ENCODE assay signal across 9 cellular contexts in the genomic region with DNA sequence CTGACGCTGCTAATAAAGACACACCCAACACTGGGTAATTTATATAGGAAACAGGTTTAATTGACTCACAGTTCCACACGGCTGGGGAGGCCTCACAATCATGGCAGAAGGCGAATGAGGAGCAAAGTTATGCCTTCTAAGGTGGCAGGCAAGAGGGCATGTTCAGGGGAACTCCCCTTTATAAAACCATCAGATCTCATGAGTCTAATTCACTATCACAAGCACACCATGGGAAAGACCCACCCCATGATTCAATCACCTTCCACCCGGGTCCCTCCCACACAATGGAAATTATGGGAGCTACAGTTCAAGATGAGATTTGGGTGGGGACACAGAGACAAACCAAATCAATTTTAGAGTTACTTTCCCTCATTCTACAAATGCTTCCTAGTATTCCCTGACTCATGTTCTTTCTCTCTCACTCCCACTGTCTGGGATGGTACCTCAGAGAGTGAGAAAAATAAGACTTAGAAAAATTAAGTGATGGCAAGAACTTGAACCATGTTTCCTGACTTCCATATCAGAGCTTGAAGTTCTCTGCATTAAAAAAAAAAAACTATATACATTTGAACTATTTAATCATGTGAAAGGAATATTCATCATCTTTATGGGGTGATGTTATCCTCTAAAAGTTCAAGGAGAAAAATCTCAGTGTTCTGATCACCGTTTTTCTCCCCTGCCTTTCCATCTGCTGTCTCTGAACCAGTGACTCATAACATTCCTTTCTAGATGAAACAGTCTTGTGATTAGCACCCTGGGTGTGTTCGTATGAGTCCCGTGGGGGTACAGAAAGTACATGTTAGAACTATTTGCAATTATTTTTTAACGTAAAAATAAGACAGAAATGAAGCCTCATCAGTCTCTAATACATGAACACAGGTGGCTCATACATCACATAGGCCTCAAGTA.
DNase-seq lines count a peak whose midpoint lies in the region; ATAC-seq and TF ChIP-seq lines count a peak whose summit lies in the region.
"Had no signal": no experiment of that assay in that cellular context is flagged by ENCODE, and none has a peak within 500 bp of the region (broad histone marks: within the 10 kb centered on the region; RNA-seq: fewer than 3 reads in every experiment).

No MANE protein-coding gene starts in this region.

- no peaks in the 10 kb centered on the region for H3K36me3 ChIP-seq in brain microvascular endothelial cell (replicated peaks)
- H3K36me3 ChIP-seq in WERI-Rb-1 = no peaks in the 10 kb centered on the region

- TF ChIP-seq CTCF in brain microvascular endothelial cell (IDR thresholded peaks at IDR 0.05; ENCODE audit: low read depth, low read length, missing control alignments) (no peak), WERI-Rb-1 (IDR thresholded peaks at IDR 0.05; ENCODE audit: low read depth, low read length) (no peak)

- no peak overlapping the region for H3K4me3 ChIP-seq in brain microvascular endothelial cell (ENCODE audit: low read depth, low read length)
- no peak overlapping the region for H3K4me3 ChIP-seq in WERI-Rb-1 (ENCODE audit: low read depth, low read length)

- H3K27me3 ChIP-seq in brain microvascular endothelial cell (replicated peaks) = no peaks in the 10 kb centered on the region
- no peaks in the 10 kb centered on the region for H3K27me3 ChIP-seq in WERI-Rb-1 (ENCODE audit: insufficient read depth, low read depth, severe bottlenecking)

- no peaks in the 10 kb centered on the region for H3K36me3 Mint-ChIP-seq in effector memory CD8-positive, alpha-beta T cell (ENCODE audit: insufficient read depth)

- peaks cover 0 to 11% of the 10 kb centered on the region in 2 donors for H3K27me3 Mint-ChIP-seq in effector memory CD8-positive, alpha-beta T cell

- ATAC-seq in GM19372 (IDR thresholded peaks at IDR 0.05; ENCODE audit: low read depth, unreplicated experiment) (peak; percentile 72), HG03103 (IDR thresholded peaks at IDR 0.05; ENCODE audit: low read depth, unreplicated experiment) (peak; percentile 87), HG03280 (IDR thresholded peaks at IDR 0.05; ENCODE audit: unreplicated experiment) (no peak)
- no peak for ATAC-seq in effector memory CD8-positive, alpha-beta T cell (replicated peaks)

- H3K4me3 Mint-ChIP-seq in effector memory CD8-positive, alpha-beta T cell = no peak overlapping the region

- H3K9me3 ChIP-seq in WERI-Rb-1 (ENCODE audit: severe bottlenecking) = no peaks in the 10 kb centered on the region

- H3K27ac ChIP-seq in brain microvascular endothelial cell = peak overlapping the region; percentile 78
- H3K27ac ChIP-seq in WERI-Rb-1 = no peak overlapping the region
- H3K27ac ChIP-seq: KMS-11 had no signal

- in situ Hi-C loops in brain microvascular endothelial cell (cut with HindIII; ENCODE audit: low pct_ligation_motif_present, low sequenced_read_pairs) = no loop called here

- no peak overlapping the region for H3K27ac Mint-ChIP-seq in effector memory CD8-positive, alpha-beta T cell

- H3K4me1 Mint-ChIP-seq in effector memory CD8-positive, alpha-beta T cell (ENCODE audit: low read depth in 2 of 2) = no peaks in the 10 kb centered on the region

- DNase-seq in A172 (ENCODE audit: low spot score) (peak; percentile 85), brain microvascular endothelial cell (peak; percentile 72), WERI-Rb-1 (no peak), NCI-H2171 treated with DMSO at 0.1 percent for 48 hours (lab: John Stamatoyannopoulos, UW) (no peak)
- no peak for DNase-seq in effector memory CD8-positive, alpha-beta T cell

- H3K9me3 Mint-ChIP-seq in effector memory CD8-positive, alpha-beta T cell = no peaks in the 10 kb centered on the region

Comparison
In these comparisons a context has a peak if more than half of its experiments do, and no peak if none do; other contexts are left out.
1. DNase-seq: peak in A172 (single experiment) and brain microvascular endothelial cell (single experiment); none in WERI-Rb-1 (single experiment), NCI-H2171 treated with DMSO at 0.1 percent for 48 hours (single experiment) and effector memory CD8-positive, alpha-beta T cell (0 of 3).
2. ATAC-seq: peak in GM19372 (single experiment) and HG03103 (single experiment); none in HG03280 (single experiment) and effector memory CD8-positive, alpha-beta T cell (single experiment).